17 cellular contexts compared by ENCODE assay signal in the genomic region with DNA sequence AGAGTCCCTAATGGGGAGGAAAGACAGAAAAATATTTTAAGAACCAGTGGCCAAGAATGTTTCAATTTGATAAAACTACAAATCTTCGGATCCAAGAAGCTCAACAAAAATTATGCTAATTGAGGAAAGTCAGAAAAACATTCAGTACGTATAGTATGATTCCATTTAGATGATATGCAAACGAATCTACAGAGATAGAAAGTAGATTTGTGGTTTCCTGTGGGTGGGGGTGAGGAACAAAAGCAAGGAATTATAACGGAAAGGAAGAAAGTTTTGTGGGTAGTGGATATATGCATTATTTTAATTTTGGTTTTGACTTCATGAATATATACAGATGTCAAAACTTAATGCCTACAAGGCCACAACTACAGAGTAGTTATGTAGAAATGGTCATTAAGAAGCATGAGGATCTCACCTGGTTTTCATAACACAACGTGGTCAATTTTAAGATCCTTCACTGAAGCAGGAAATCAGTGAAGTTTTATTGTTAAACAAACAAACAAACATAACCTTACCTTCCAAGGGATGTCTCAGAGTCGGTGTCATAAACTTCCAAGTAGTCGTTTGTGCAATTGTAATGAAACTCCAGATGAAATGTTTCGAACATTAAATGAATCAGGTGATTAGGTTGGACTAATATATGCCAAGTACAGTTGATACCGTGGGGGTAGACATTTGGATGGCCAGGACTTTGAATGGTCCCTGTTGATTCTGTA.
DNase-seq lines count a peak whose midpoint lies in the region; ATAC-seq and TF ChIP-seq lines count a peak whose summit lies in the region.
"Had no signal": no experiment of that assay in that cellular context is flagged by ENCODE, and none has a peak within 500 bp of the region (broad histone marks: within the 10 kb centered on the region; RNA-seq: fewer than 3 reads in every experiment).

No MANE protein-coding gene starts in this region.

- no peak for TF ChIP-seq CTCF in natural killer cell (IDR thresholded peaks at IDR 0.05)

- POLR2A ChIA-PET in CD8-positive, alpha-beta memory T cell (lab: Charles Lee), result no interaction called here

- H3K27ac Mint-ChIP-seq in CD8-positive, alpha-beta memory T cell, result peak overlapping the region in 5 of 8 donors; percentile 1 to 21 (median 2)
- no peak overlapping the region for H3K27ac Mint-ChIP-seq in natural killer cell
- H3K27ac Mint-ChIP-seq: activated B cell treated with CpG ODN at 0.5 μM for 24 hours, CD14-positive monocyte had no signal

- peaks cover 9 to 25% (median 18%) of the 10 kb centered on the region in 3 donors for H3K36me3 Mint-ChIP-seq in CD8-positive, alpha-beta memory T cell
- no peaks in the 10 kb centered on the region for H3K36me3 Mint-ChIP-seq in natural killer cell
- H3K36me3 Mint-ChIP-seq: CD14-positive monocyte had no signal

- no peaks in the 10 kb centered on the region for H3K9me3 ChIP-seq in CD8-positive, alpha-beta memory T cell (ENCODE audit: low read length)
- H3K9me3 ChIP-seq in adipocyte (ENCODE audit: control insufficient read depth, low read length), result no peaks in the 10 kb centered on the region
- H3K9me3 ChIP-seq: gastrocnemius medialis, left ventricle myocardium inferior had no signal

- no peak overlapping the region for H3K4me3 ChIP-seq in CD8-positive, alpha-beta memory T cell (ENCODE audit: low read length)
- H3K4me3 ChIP-seq in Jurkat, Clone E6-1 (ENCODE audit: low read length), result no peak overlapping the region
- no peak overlapping the region for H3K4me3 ChIP-seq in adipocyte (ENCODE audit: low read length)
- H3K4me3 ChIP-seq: gastrocnemius medialis, left ventricle myocardium inferior had no signal

- H3K36me3 ChIP-seq in CD8-positive, alpha-beta memory T cell (ENCODE audit: insufficient read depth, low read length), result no peaks in the 10 kb centered on the region
- H3K36me3 ChIP-seq in adipocyte (ENCODE audit: control insufficient read depth, insufficient read depth, low read length, severe bottlenecking), result no peaks in the 10 kb centered on the region
- H3K36me3 ChIP-seq: gastrocnemius medialis, left ventricle myocardium inferior had no signal

- H3K4me1 Mint-ChIP-seq in CD8-positive, alpha-beta memory T cell, result peaks cover 11 to 16% (median 14%) of the 10 kb centered on the region in 3 donors
- peaks cover 12% of the 10 kb centered on the region in 2 donors for H3K4me1 Mint-ChIP-seq in natural killer cell

- no peaks in the 10 kb centered on the region for H3K9me3 Mint-ChIP-seq in CD8-positive, alpha-beta memory T cell
- H3K9me3 Mint-ChIP-seq in natural killer cell, result no peaks in the 10 kb centered on the region
- H3K9me3 Mint-ChIP-seq: CD14-positive monocyte had no signal

- H3K9ac ChIP-seq in adipocyte (ENCODE audit: low read length), result no peak overlapping the region

- H3K4me3 Mint-ChIP-seq in CD8-positive, alpha-beta memory T cell, result peak overlapping the region in 3 of 7 donors; percentile 17 to 32 (median 19)
- H3K4me3 Mint-ChIP-seq in natural killer cell, result peak overlapping the region; percentile 14
- H3K4me3 Mint-ChIP-seq: activated B cell treated with CpG ODN at 0.5 μM for 24 hours, CD14-positive monocyte had no signal

- intact Hi-C loops in natural killer cell (cut with micrococcal nuclease), result no loop called here

- in situ Hi-C loops in ACHN (cut with HindIII; ENCODE audit: low pct_ligation_motif_present, low pct_unique_long_range_greater_than_20kb, low sequenced_read_pairs), result no loop called here

- no peaks in the 10 kb centered on the region for H3K27me3 ChIP-seq in CD8-positive, alpha-beta memory T cell (ENCODE audit: insufficient read depth, low read length, poor library complexity, severe bottlenecking)
- H3K27me3 ChIP-seq in adipocyte (replicated peaks; ENCODE audit: control insufficient read depth, insufficient read depth, low read length), result no peaks in the 10 kb centered on the region
- H3K27me3 ChIP-seq: gastrocnemius medialis had no signal

- no peak for ATAC-seq in natural killer cell
- no peak for ATAC-seq in HG03460 (IDR thresholded peaks at IDR 0.05; ENCODE audit: unreplicated experiment)
- ATAC-seq: gastrocnemius medialis had no signal

- DNase-seq in CD8-positive, alpha-beta memory T cell, result no peak
- peak; percentile 45 for DNase-seq in Jurkat, Clone E6-1 (ENCODE audit: low read depth, low spot score)
- DNase-seq in adipocyte (ENCODE audit: low read depth), result peak; percentile 38
- DNase-seq in natural killer cell, result no peak
- no peak for DNase-seq in ACHN
- DNase-seq in DMS153 treated with DMSO at 0.1 percent for 48 hours (lab: John Stamatoyannopoulos, UW; ENCODE audit: unreplicated experiment), result no peak
- DNase-seq: activated B cell treated with CpG ODN at 0.5 μM for 24 hours, cerebellar nuclear complex, gastrocnemius medialis, Karpas-422, left ventricle myocardium inferior, NCI-H1436 treated with DMSO at 0.1 percent for 48 hours, small intestine, trophoblast cell had no signal

- CTCF ChIA-PET in CD8-positive, alpha-beta memory T cell (lab: Charles Lee), result no interaction called here

- H3K4me1 ChIP-seq in CD8-positive, alpha-beta memory T cell (ENCODE audit: insufficient read depth, low read length), result peaks cover 13% of the 10 kb centered on the region
- peaks cover 26% of the 10 kb centered on the region for H3K4me1 ChIP-seq in adipocyte (ENCODE audit: control insufficient read depth, insufficient read depth, low read length)

- H3K27me3 Mint-ChIP-seq in CD8-positive, alpha-beta memory T cell, result peaks cover 0 to 1% of the 10 kb centered on the region in 2 donors
- no peaks in the 10 kb centered on the region for H3K27me3 Mint-ChIP-seq in natural killer cell (ENCODE audit: low read depth in 2 of 2)
- H3K27me3 Mint-ChIP-seq: activated B cell treated with CpG ODN at 0.5 μM for 24 hours had no signal

- H3K27ac ChIP-seq in CD8-positive, alpha-beta memory T cell (ENCODE audit: low read depth, low read length), result no peak overlapping the region
- H3K27ac ChIP-seq: gastrocnemius medialis, HL-60, left ventricle myocardium inferior had no signal

Comparison
In these comparisons a context has a peak if more than half of its experiments do, and no peak if none do; other contexts are left out.
1. DNase-seq: peak in Jurkat, Clone E6-1 (single experiment) and adipocyte (single experiment); none in CD8-positive, alpha-beta memory T cell (0 of 5), natural killer cell (single experiment), ACHN (single experiment) and DMS153 treated with DMSO at 0.1 percent for 48 hours (single experiment).
2. H3K27ac Mint-ChIP-seq: peak in CD8-positive, alpha-beta memory T cell (5 of 8); none in natural killer cell (0 of 2).